ENCODE assay signal across 8 cellular contexts in the genomic region with DNA sequence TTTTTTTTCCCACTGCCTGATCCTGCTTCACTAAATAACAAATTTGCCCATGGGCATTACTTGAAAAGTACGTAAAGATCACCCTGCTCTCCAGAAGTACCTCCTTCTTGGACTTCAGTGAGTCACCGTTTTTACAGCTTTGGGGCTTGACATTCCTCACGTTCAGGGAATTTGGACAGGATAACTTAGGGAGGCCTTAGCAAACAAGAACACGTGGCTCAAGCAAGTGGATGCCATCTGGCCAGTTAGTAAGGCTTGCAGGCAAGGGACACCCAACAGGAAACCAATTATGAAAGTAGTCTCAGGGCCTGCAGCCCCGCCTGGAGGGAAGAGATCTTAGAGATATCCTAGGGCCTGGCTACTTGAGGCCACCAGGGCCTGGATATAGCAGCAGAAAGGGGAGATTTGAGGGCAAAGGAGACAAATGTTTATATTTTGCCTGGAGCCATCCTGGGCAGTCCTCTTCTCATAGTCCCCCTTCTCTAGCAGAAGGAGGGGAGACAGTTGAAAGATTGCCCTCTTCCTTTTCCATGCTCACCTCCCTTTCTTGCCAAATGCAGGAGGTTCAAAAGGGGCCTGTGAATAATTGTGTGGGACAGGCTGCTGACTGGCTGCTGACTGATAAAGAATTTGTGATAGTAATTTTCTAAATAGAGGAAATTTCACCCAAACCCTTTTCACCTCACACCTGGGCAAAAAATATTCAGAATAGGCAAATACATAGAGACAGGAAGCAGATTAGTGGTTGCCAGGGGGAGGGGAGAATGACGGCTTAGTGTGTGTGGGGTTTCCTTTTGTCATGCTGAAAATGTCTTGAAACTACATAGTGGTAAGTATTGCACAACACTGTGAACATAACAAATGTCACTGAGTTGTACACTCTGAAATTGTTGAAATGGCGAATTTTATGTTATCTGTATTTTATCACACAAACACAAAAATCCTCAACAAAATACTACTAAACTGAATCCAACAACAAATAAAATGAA.
DNase-seq lines count a peak whose midpoint lies in the region; ATAC-seq and TF ChIP-seq lines count a peak whose summit lies in the region.

No MANE protein-coding gene starts in this region.

- H3K36me3 ChIP-seq in Panc1 (ENCODE audit: control insufficient read depth, insufficient read depth, low read length), result no peaks in the 10 kb centered on the region
- no peaks in the 10 kb centered on the region for H3K36me3 ChIP-seq in endodermal cell (ENCODE audit: control insufficient read depth, insufficient read depth, low read length)
- H3K36me3 ChIP-seq in testis (ENCODE audit: low read depth, missing control alignments), result no peaks in the 10 kb centered on the region

- DNase-seq in SIG-M5 treated with dmso at 0.1 percent for 504 hours (lab: John Stamatoyannopoulos, UW; ENCODE audit: unreplicated experiment), result peak; percentile 57
- no peak for DNase-seq in SIG-M5 (lab: John Stamatoyannopoulos, UW)
- peak; percentile 75 for DNase-seq in Panc1 (ENCODE audit: low read depth, low spot score)
- DNase-seq in endodermal cell, result peak; percentile 55
- DNase-seq in renal cortical epithelial cell (ENCODE audit: low read depth), result peak; percentile 95
- no peak for DNase-seq in testis

- TF ChIP-seq CTCF in Panc1 (IDR thresholded peaks at IDR 0.05), result no peak
- no peak for TF ChIP-seq CTCF in endodermal cell (conservative IDR thresholded peaks at IDR 0.05)
- no peak for TF ChIP-seq CTCF in testis (IDR thresholded peaks at IDR 0.05)

- in situ Hi-C loops in Panc1 (cut with HindIII; ENCODE audit: low pct_unique_long_range_greater_than_20kb, low sequenced_read_pairs), result no loop called here

- H3K4me1 Mint-ChIP-seq in endodermal cell, result peaks cover 9% of the 10 kb centered on the region

- H3K4me1 ChIP-seq in Panc1 (ENCODE audit: control insufficient read depth, insufficient read depth, low read length) (peaks cover 14% of the 10 kb centered on the region), endodermal cell (ENCODE audit: control insufficient read depth, insufficient read depth, low read length) (peaks cover 3% of the 10 kb centered on the region), testis (no peaks in the 10 kb centered on the region)

- H3K9me3 ChIP-seq in Panc1 (ENCODE audit: control insufficient read depth, insufficient read depth, low read depth, low read length) (no peaks in the 10 kb centered on the region), endodermal cell (ENCODE audit: control insufficient read depth, low read length) (no peaks in the 10 kb centered on the region), testis (no peaks in the 10 kb centered on the region)

- peaks cover 70% of the 10 kb centered on the region for H3K9me3 Mint-ChIP-seq in endodermal cell

- CTCF ChIA-PET in Panc1 (lab: Charles Lee), result no interaction called here

- ATAC-seq in HG02852 (IDR thresholded peaks at IDR 0.05; ENCODE audit: unreplicated experiment) (peak; percentile 71), Panc1 (peak; percentile 92), HG02588 (IDR thresholded peaks at IDR 0.05; ENCODE audit: unreplicated experiment) (no peak)

- TF ChIP-seq POLR2A in testis (IDR thresholded peaks at IDR 0.05), result no peak

- intact Hi-C loops in Panc1 (cut with micrococcal nuclease; ENCODE audit: unreplicated experiment) (no loop called here), testis (cut with DNase I; ENCODE audit: low total_unique reads) (no loop called here)

- peak overlapping the region; percentile 40; the same call in 1 of the 2 replicates for H3K27ac ChIP-seq in Panc1 (ENCODE audit: low read length)
- H3K27ac ChIP-seq in endodermal cell (ENCODE audit: low read depth, low read length), result no peak overlapping the region
- no peak overlapping the region for H3K27ac ChIP-seq in testis

- no peaks in the 10 kb centered on the region for H3K27me3 ChIP-seq in Panc1 (ENCODE audit: control insufficient read depth, insufficient read depth, low read length)
- H3K27me3 ChIP-seq in endodermal cell (ENCODE audit: control insufficient read depth, insufficient read depth, low read length, poor library complexity, severe bottlenecking), result no peaks in the 10 kb centered on the region
- H3K27me3 ChIP-seq in testis, result no peaks in the 10 kb centered on the region

- no peak overlapping the region for H3K27ac Mint-ChIP-seq in endodermal cell

- no peak overlapping the region for H3K4me3 Mint-ChIP-seq in endodermal cell

- no TSS peak for BruUV-seq in Panc1 (replicated peaks; lab: Mats Ljungman, UMichigan)

- H3K9ac ChIP-seq in endodermal cell (ENCODE audit: extremely low read depth, low read length, poor library complexity, severe bottlenecking), result no peak overlapping the region

- no peaks in the 10 kb centered on the region for H3K27me3 Mint-ChIP-seq in endodermal cell (ENCODE audit: insufficient read depth)

- 60 to 72% methylated on average over 2 to 7 of the region's 7 CpGs for WGBS in endodermal cell (ENCODE audit: insufficient coverage in 1 of 2, insufficient read length in 1 of 2), 2 experiments
- WGBS in testis, 2 donors, result 38 to 63% methylated on average over 6 to 7 of the region's 7 CpGs

- POLR2A ChIA-PET in Panc1 (lab: Charles Lee), result no interaction called here

- no peak overlapping the region for H3K4me3 ChIP-seq in Panc1 (ENCODE audit: low read depth in 2 of 2, low read length in 2 of 2)
- no peak overlapping the region for H3K4me3 ChIP-seq in endodermal cell (ENCODE audit: low read length)
- H3K4me3 ChIP-seq in testis, result no peak overlapping the region

- H3K36me3 Mint-ChIP-seq in endodermal cell (ENCODE audit: low read depth), result no peaks in the 10 kb centered on the region

Comparison
In these comparisons a context has a peak if more than half of its experiments do, and no peak if none do; other contexts are left out.
1. DNase-seq: peak in SIG-M5 treated with dmso at 0.1 percent for 504 hours (single experiment), Panc1 (single experiment), endodermal cell (single experiment) and renal cortical epithelial cell (single experiment); none in SIG-M5 (single experiment) and testis (single experiment).